Comparison of ENCODE assay signal across 8 cellular contexts in the genomic region with DNA sequence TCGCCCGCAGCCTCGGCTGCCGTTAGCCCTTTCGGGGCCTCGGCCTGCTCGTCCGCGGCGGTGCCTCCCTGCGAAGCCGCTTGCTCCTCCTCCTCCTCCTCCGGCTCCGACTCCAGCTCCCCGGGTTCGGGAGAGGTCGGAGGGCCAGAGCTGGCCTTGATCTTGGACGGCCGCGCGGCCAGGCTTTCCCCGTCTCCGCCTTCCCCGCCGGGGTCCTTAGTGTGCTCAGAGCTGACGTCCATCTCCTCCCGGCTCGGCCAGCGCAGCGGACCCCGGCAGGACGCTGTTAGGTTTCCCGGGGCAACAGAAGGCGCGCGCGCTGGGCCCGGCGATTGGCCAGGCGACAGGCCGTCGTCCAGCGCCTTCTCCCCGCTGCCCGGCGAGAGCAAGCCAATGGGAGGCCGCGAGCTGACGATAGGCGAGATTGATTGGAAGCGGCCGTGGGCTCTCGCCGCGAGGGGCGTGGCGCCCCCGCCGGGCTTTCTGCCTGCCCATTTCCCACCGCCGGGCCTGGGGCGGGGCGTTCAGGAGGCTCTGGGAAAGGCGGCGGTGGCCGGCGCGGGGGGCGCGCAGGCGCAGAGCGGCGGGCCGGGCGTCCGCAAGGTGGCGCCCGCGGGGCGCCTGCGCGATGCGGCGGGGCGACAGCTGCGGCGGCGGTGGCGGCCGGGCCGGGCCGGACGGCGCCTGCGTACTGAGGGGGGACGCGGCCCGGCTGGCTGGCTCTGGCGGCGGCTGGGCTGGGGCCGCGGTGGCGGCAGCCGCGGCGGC. TPM values are rescaled to one million over a fixed set of nuclear protein-coding genes. Genes with fewer than 3 reads are reported as not detected.
DNase-seq lines count a peak whose midpoint lies in the region; ATAC-seq and TF ChIP-seq lines count a peak whose summit lies in the region.

A gene with protein sequence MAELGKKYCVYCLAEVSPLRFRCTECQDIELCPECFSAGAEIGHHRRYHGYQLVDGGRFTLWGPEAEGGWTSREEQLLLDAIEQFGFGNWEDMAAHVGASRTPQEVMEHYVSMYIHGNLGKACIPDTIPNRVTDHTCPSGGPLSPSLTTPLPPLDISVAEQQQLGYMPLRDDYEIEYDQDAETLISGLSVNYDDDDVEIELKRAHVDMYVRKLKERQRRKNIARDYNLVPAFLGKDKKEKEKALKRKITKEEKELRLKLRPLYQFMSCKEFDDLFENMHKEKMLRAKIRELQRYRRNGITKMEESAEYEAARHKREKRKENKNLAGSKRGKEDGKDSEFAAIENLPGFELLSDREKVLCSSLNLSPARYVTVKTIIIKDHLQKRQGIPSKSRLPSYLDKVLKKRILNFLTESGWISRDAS (plus strand): TSS at position 676 of the 768 bp plus-strand sequence. CDS start 208 bp downstream, outside the sequence.

- peak within 1 kb of the TSS; percentile 92 to 93 for H3K27ac ChIP-seq in testis

- TF ChIP-seq CTCF in GM10266 (IDR thresholded peaks at IDR 0.05; ENCODE audit: control insufficient read depth, insufficient read depth, low read depth, missing control alignments): peak; percentile 80
- peak in 1 of 3 donors; percentile 52 for TF ChIP-seq CTCF in omental fat pad (IDR thresholded peaks at IDR 0.05)
- peak; percentile 16 to 95 (median 79) for TF ChIP-seq CTCF in testis (IDR thresholded peaks at IDR 0.05)

- DNase-seq in GM10266 (ENCODE audit: extremely low spot score) (peak; percentile 100), NCI-H1092 (lab: John Stamatoyannopoulos, UW) (peak; percentile 96), glomerular visceral epithelial cell (ENCODE audit: extremely low spot score) (peak; percentile 99), omental fat pad (ENCODE audit: low spot score) (peak; percentile 78), testis (peak; percentile 97)
- DNase-seq in activated naive CD4-positive, alpha-beta T cell treated with anti-CD3 and anti-CD28 coated beads, Interleukin-2, amount 50 U/mL, for 72 hours (ENCODE audit: low spot score in 2 of 2): peak; percentile 96 to 98

- H3K4me1 ChIP-seq in testis: peaks cover 43% of the 10 kb centered on the region

- no peak for TF ChIP-seq POLR2A in testis (IDR thresholded peaks at IDR 0.05)

- 0% methylated on average over 24 to 73 of the region's 106 CpGs for WGBS in testis, 2 donors

- intact Hi-C loops in testis (cut with DNase I; ENCODE audit: low total_unique reads): no loop called here

- no peaks in the 10 kb centered on the region for H3K27me3 ChIP-seq in testis

- H3K4me3 ChIP-seq in testis: peak within 1 kb of the TSS; percentile 96 to 99

- H3K36me3 Mint-ChIP-seq in activated naive CD4-positive, alpha-beta T cell treated with anti-CD3 and anti-CD28 coated beads, Interleukin-2, amount 50 U/mL, for 72 hours: no peaks in the 10 kb centered on the region

- ATAC-seq in HG02610 (IDR thresholded peaks at IDR 0.05; ENCODE audit: unreplicated experiment) (peak; percentile 87), SK-N-SH treated with all-trans-retinoic acid at 6 μM for 48 hours (peak; percentile 94), omental fat pad (ENCODE audit: low FRiP score) (peak; percentile 96)
- peak; percentile 85 to 88 for ATAC-seq in activated naive CD4-positive, alpha-beta T cell treated with anti-CD3 and anti-CD28 coated beads, Interleukin-2, amount 50 U/mL, for 72 hours

- H3K9me3 ChIP-seq in testis: no peaks in the 10 kb centered on the region

- peak within 1 kb of the TSS; percentile 87 to 96 for H3K27ac Mint-ChIP-seq in activated naive CD4-positive, alpha-beta T cell treated with anti-CD3 and anti-CD28 coated beads, Interleukin-2, amount 50 U/mL, for 72 hours

- H3K9me3 Mint-ChIP-seq in activated naive CD4-positive, alpha-beta T cell treated with anti-CD3 and anti-CD28 coated beads, Interleukin-2, amount 50 U/mL, for 72 hours: no peaks in the 10 kb centered on the region

- no peaks in the 10 kb centered on the region for H3K36me3 ChIP-seq in testis (ENCODE audit: low read depth, missing control alignments)

TF ChIP-seq in SK-N-SH treated with all-trans-retinoic acid at 6 μM for 48 hours, 23 proteins besides CTCF, POLR2A, EP300 and RAD21:
- TF ChIP-seq PPARA (CRISPR knock-in tag; IDR thresholded peaks at IDR 0.05; ENCODE audit: borderline replicate concordance): no peak
- peak; percentile 82 for TF ChIP-seq ZNF70 (CRISPR knock-in tag; IDR thresholded peaks at IDR 0.05)
- TF ChIP-seq OSR1 (CRISPR knock-in tag; IDR thresholded peaks at IDR 0.05): no peak
- no peak for TF ChIP-seq CSDC2 (CRISPR knock-in tag; IDR thresholded peaks at IDR 0.05)
TF ChIP-seq in SK-N-SH treated with all-trans-retinoic acid at 6 μM for 48 hours: peak in this region for 1.

RNA-seq across cellular contexts. Expression of the gene that starts here (rescaled TPM):
- 10 to 100 TPM; 11.8 to 12.7 TPM for total RNA-seq in activated naive CD4-positive, alpha-beta T cell treated with anti-CD3 and anti-CD28 coated beads, Interleukin-2, amount 50 U/mL, for 72 hours
- total RNA-seq in omental fat pad: 10 to 100 TPM; 12.2 to 20.5 (median 16.5) TPM
- total RNA-seq in testis: 10 to 100 TPM; 42.2 to 47.6 TPM
- polyA plus RNA-seq in testis (ENCODE audit: insufficient read depth, low read depth, low replicate concordance): 34.5 TPM

Comparison
In these comparisons a context has a peak if more than half of its experiments do, and no peak if none do; other contexts are left out.
1. Peak in every context shown above with its lines: DNase-seq, ATAC-seq, H3K4me3 ChIP-seq and H3K27ac ChIP-seq.